1 cellular context compared by ENCODE assay signal in the genomic region with DNA sequence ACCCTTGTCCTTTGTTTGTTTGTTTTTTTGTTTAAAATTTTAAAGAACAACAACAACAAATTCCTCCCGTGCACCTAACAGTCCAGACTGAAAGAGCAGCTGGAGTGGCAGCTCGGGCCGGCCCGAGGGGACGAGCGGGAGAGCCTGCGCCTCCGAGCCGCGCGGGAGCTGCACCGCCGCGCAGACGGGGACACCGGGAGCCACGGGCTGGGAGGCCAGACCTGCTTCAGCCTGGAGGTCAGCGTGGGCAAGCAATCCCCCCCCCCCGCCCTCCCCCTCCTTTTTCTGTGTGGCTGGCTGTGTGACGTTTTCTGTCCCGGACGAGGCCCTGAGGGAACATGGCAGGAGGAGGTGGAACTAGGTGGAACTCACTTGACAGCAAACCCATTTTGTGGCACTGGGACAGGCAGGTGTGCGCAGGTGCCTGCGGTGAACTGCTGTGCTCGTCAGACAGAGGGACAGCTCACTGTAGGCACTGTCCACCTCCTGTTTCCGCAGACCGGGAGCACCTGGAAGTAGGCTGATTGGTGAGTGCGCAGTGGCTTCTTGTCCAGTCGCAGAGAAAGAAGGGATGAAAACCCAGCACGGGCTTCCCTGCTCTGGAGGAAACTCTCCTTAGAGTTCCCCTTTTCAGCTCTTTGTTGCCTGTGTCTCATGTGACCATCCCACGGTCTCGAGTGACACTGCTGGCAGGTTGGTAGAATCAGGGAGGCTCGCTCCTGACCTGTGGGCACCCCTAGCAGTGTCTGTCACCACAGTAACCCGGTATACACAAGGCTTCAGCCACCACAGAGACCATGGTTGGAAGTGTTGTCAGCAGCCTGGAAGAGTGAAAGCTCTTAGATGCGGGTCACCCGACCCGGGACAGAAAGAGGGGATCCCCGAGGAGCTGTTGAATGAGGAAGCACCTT.
TF ChIP-seq lines count a peak whose summit lies in the region.

No MANE protein-coding gene starts in this region.

TF ChIP-seq in endothelial cell of umbilical vein, 7 proteins besides CTCF, POLR2A, EP300 and RAD21:
- TF ChIP-seq, protein P1, sequence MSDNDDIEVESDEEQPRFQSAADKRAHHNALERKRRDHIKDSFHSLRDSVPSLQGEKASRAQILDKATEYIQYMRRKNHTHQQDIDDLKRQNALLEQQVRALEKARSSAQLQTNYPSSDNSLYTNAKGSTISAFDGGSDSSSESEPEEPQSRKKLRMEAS (IDR thresholded peaks at IDR 0.05; ENCODE audit: insufficient read depth, insufficient read length) = no peak
- TF ChIP-seq JUN (IDR thresholded peaks at IDR 0.05; ENCODE audit: borderline replicate concordance, insufficient read depth, insufficient read length, low read depth) = no peak
- no peak for TF ChIP-seq GATA2 (IDR thresholded peaks at IDR 0.05; ENCODE audit: insufficient read depth, insufficient read length, low read depth, low read length)
- TF ChIP-seq EZH2 (IDR thresholded peaks at IDR 0.05; ENCODE audit: borderline replicate concordance, low read depth, low read length, severe bottlenecking) = no peak
- no peak for TF ChIP-seq MYC (IDR thresholded peaks at IDR 0.05; ENCODE audit: low read depth, low read length)
- no peak for TF ChIP-seq POLR2AphosphoS5 (IDR thresholded peaks at IDR 0.05; ENCODE audit: insufficient read depth, low read depth, low read length)
- no peak for TF ChIP-seq FOS (IDR thresholded peaks at IDR 0.05; ENCODE audit: borderline replicate concordance, insufficient read depth, low read length)
